1 cellular context compared by ENCODE assay signal in the genomic region with DNA sequence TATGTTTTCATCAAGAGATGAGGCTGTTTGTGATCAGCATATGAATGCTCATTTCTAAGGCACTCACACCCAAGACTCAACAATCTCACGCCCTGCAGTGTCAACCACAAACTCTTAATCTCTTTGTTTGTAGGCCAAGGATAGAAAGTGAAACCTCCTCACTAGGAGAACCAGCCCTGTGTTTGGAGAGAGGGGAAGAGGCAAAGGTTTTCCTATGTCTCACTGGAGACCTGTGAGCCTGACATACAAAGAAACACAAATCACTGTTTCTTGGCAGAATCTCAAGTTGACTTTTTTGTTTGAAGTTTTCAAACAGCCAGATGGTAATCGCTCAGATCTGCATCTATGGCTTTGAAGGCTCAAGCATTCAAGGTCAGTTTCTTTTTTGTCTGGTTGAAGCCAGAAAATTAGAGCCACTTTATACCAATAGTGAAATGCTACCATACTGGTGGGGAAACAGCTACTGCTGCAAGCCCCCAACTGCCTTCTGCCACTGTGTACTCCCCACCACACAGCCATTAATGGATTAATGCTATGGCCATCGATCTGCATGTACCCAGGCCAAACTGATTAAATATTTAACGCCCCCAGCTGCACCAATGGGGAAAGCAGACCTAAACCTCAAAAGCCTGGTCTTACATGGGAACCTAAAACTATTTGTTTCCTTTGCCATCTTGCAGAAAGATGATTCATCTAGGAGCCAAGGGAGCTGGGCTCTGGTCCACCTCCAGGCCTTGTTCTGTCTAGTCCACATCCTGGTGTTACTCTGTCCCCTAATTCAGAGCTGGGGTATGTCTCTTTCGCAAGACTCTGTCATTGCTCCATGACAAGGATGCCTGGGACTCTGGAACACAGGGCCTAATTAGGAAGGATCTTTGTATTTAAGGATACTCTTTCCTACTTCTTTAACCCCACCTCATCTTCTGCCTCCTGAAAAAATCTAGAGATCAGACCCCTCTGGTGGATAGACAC.
TF ChIP-seq lines count a peak whose summit lies in the region.

No MANE protein-coding gene starts in this region.

TF ChIP-seq in GM23338, 12 proteins besides CTCF, POLR2A, EP300 and RAD21 (continued from another document):
- TF ChIP-seq EZH2phosphoT487 (IDR thresholded peaks at IDR 0.05; ENCODE audit: unreplicated experiment): no peak
- TF ChIP-seq, protein P1, sequence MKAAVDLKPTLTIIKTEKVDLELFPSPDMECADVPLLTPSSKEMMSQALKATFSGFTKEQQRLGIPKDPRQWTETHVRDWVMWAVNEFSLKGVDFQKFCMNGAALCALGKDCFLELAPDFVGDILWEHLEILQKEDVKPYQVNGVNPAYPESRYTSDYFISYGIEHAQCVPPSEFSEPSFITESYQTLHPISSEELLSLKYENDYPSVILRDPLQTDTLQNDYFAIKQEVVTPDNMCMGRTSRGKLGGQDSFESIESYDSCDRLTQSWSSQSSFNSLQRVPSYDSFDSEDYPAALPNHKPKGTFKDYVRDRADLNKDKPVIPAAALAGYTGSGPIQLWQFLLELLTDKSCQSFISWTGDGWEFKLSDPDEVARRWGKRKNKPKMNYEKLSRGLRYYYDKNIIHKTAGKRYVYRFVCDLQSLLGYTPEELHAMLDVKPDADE (IDR thresholded peaks at IDR 0.05): no peak
- TF ChIP-seq, protein P2, sequence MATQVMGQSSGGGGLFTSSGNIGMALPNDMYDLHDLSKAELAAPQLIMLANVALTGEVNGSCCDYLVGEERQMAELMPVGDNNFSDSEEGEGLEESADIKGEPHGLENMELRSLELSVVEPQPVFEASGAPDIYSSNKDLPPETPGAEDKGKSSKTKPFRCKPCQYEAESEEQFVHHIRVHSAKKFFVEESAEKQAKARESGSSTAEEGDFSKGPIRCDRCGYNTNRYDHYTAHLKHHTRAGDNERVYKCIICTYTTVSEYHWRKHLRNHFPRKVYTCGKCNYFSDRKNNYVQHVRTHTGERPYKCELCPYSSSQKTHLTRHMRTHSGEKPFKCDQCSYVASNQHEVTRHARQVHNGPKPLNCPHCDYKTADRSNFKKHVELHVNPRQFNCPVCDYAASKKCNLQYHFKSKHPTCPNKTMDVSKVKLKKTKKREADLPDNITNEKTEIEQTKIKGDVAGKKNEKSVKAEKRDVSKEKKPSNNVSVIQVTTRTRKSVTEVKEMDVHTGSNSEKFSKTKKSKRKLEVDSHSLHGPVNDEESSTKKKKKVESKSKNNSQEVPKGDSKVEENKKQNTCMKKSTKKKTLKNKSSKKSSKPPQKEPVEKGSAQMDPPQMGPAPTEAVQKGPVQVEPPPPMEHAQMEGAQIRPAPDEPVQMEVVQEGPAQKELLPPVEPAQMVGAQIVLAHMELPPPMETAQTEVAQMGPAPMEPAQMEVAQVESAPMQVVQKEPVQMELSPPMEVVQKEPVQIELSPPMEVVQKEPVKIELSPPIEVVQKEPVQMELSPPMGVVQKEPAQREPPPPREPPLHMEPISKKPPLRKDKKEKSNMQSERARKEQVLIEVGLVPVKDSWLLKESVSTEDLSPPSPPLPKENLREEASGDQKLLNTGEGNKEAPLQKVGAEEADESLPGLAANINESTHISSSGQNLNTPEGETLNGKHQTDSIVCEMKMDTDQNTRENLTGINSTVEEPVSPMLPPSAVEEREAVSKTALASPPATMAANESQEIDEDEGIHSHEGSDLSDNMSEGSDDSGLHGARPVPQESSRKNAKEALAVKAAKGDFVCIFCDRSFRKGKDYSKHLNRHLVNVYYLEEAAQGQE (IDR thresholded peaks at IDR 0.05; ENCODE audit: unreplicated experiment): no peak
- no peak for TF ChIP-seq POLR2AphosphoS5 (IDR thresholded peaks at IDR 0.05; ENCODE audit: low read depth)
- TF ChIP-seq ZNF114 (CRISPR knock-in tag; IDR thresholded peaks at IDR 0.05): no peak
- TF ChIP-seq STAT1 (IDR thresholded peaks at IDR 0.05; ENCODE audit: unreplicated experiment): no peak
- TF ChIP-seq JUNB (IDR thresholded peaks at IDR 0.05; ENCODE audit: unreplicated experiment): no peak
